25 cellular contexts compared by ENCODE assay signal in genomic region chr17:66803474-66803951, GRCh38. TPM values are rescaled to one million over a fixed set of nuclear protein-coding genes. Genes with fewer than 3 reads are reported as not detected.
"Had no signal": no experiment of that assay in that cellular context is flagged by ENCODE, and none has a peak within 500 bp of the region (broad histone marks: within the 10 kb centered on the region; RNA-seq: fewer than 3 reads in every experiment).

No MANE protein-coding gene starts in this region.

- H3K27ac Mint-ChIP-seq: activated T-helper 1 cell treated with anti-CD3 and anti-CD28 coated beads, Interleukin-12 subunit alpha, Interleukin-12 subunit beta, Interleukin-2, Interleukin-4 antibody, amounts not matched to agents 30 ng/mL and 10 ng/mL and 1 ng/mL, durations not matched to agents 14 hours and 24 hours and 36 hours; immature natural killer cell; stimulated activated memory B cell treated with anti-CD40 and anti-IgM and Interleukin-4, amounts not matched to agents 10 μg/mL and 1 μg/mL and 100 μg/mL, for 72 hours had no signal

- H3K4me3 ChIP-seq: body of pancreas, left ventricle myocardium inferior, spleen, thoracic aorta, upper lobe of left lung had no signal

- H3K9me3 Mint-ChIP-seq: activated T-helper 1 cell treated with anti-CD3 and anti-CD28 coated beads, Interleukin-12 subunit alpha, Interleukin-12 subunit beta, Interleukin-2, Interleukin-4 antibody, amounts not matched to agents 30 ng/mL and 10 ng/mL and 1 ng/mL, durations not matched to agents 14 hours and 24 hours and 36 hours; stimulated activated memory B cell treated with anti-CD40 and anti-IgM and Interleukin-4, amounts not matched to agents 10 μg/mL and 1 μg/mL and 100 μg/mL, for 72 hours had no signal

- H3K4me1 ChIP-seq: left ventricle myocardium inferior, parathyroid adenoma, upper lobe of left lung had no signal

- H3K9ac ChIP-seq: parathyroid adenoma had no signal

- H3K27me3 ChIP-seq: body of pancreas, upper lobe of left lung had no signal

- H3K36me3 ChIP-seq: left ventricle myocardium inferior, neutrophil, thoracic aorta, upper lobe of left lung, WERI-Rb-1 had no signal

- H3K79me2 ChIP-seq: parathyroid adenoma had no signal

- H3K9me3 ChIP-seq: body of pancreas, left ventricle myocardium inferior, neutrophil, spleen, thoracic aorta, upper lobe of left lung had no signal

- DNase-seq: activated CD4-positive, alpha-beta T cell treated with anti-CD3 and anti-CD28 coated beads, Interleukin-2, amount 50 U/mL, for 4 hours; activated naive CD4-positive, alpha-beta T cell; activated T-cell treated with anti-CD3 and anti-CD28 coated beads for 4 hours; body of pancreas; caudate nucleus; foreskin fibroblast; immature natural killer cell; kidney glomerular epithelial cell; left ventricle myocardium inferior; mammary epithelial cell; stimulated activated CD4-positive, alpha-beta T cell treated with anti-CD3 and anti-CD28 coated beads, Interleukin-4, amount 100 ng/mL, for 4 hours; SW 1271; WERI-Rb-1 had no signal

- H3K36me3 Mint-ChIP-seq: stimulated activated memory B cell treated with anti-CD40 and anti-IgM and Interleukin-4, amounts not matched to agents 10 μg/mL and 1 μg/mL and 100 μg/mL, for 72 hours had no signal

- H2AFZ ChIP-seq: parathyroid adenoma had no signal

- ATAC-seq: body of pancreas; stimulated activated memory B cell treated with anti-CD40 and anti-IgM and Interleukin-4, amounts not matched to agents 10 μg/mL and 1 μg/mL and 100 μg/mL, for 72 hours had no signal

- H3K4me1 Mint-ChIP-seq: stimulated activated memory B cell treated with anti-CD40 and anti-IgM and Interleukin-4, amounts not matched to agents 10 μg/mL and 1 μg/mL and 100 μg/mL, for 72 hours had no signal

- H3K27ac ChIP-seq: body of pancreas, epithelial cell of prostate, left ventricle myocardium inferior, neutrophil, parathyroid adenoma, spleen, thoracic aorta, upper lobe of left lung, WERI-Rb-1 had no signal

- H3K4me3 Mint-ChIP-seq: activated T-helper 1 cell treated with anti-CD3 and anti-CD28 coated beads, Interleukin-12 subunit alpha, Interleukin-12 subunit beta, Interleukin-2, Interleukin-4 antibody, amounts not matched to agents 30 ng/mL and 10 ng/mL and 1 ng/mL, durations not matched to agents 14 hours and 24 hours and 36 hours; immature natural killer cell; stimulated activated memory B cell treated with anti-CD40 and anti-IgM and Interleukin-4, amounts not matched to agents 10 μg/mL and 1 μg/mL and 100 μg/mL, for 72 hours had no signal

RNA-seq across cellular contexts. Expression of gene CACNG5, which starts 31.4 kb away (rescaled TPM):
- total RNA-seq: activated T-helper 1 cell treated with anti-CD3 and anti-CD28 coated beads, Interleukin-12 subunit alpha, Interleukin-12 subunit beta, Interleukin-2, Interleukin-4 antibody, amounts not matched to agents 30 ng/mL and 10 ng/mL and 1 ng/mL, durations not matched to agents 14 hours and 24 hours and 36 hours; dermis microvascular lymphatic vessel endothelial cell; glomerular endothelial cell; left ventricle myocardium inferior; mammary epithelial cell; mononuclear cell; T-helper 2 cell treated with Interferon-gamma antibody and Interleukin-4, amounts not matched to agents 100 ng/mL and 5 ng/mL, for 36 hours; thoracic aorta; upper lobe of left lung had no signal
